ENCODE assay signal across 8 cellular contexts in genomic region chr7:43648725-43649406, GRCh38.
DNase-seq lines count a peak whose midpoint lies in the region; ATAC-seq and TF ChIP-seq lines count a peak whose summit lies in the region.

No MANE protein-coding gene starts in this region.

- intact Hi-C loops in activated B cell treated with CpG ODN at 0.5 μM for 24 hours (cut with micrococcal nuclease) (loop anchor here (1.0 to 5.0 kb wide), 8 partner anchors 20 to 1767 kb away; partner anchors contain the start of gene STK17A), natural killer cell (cut with micrococcal nuclease) (loop anchor here (1.0 to 5.0 kb wide), 4 partner anchors 24 to 63 kb away; no protein-coding TSS in a partner anchor)

- CTCF ChIA-PET in activated B cell treated with CpG ODN at 0.5 μM for 24 hours (lab: Charles Lee): interaction anchor here (1.0 to 7.3 kb wide), 5 partner anchors 24 to 66 kb away, joined by 3 to 80 read pairs (median 5); partner anchors contain the start of gene STK17A

- peak overlapping the region; percentile 74 for H3K27ac ChIP-seq in duodenal mucosa (ENCODE audit: low read depth, low read length)

- H3K27me3 ChIP-seq in duodenal mucosa (ENCODE audit: control insufficient read depth in 1 of 2, insufficient read depth in 2 of 2, low read length in 2 of 2): no peaks in the 10 kb centered on the region

- ATAC-seq in GM19452 (IDR thresholded peaks at IDR 0.05; ENCODE audit: unreplicated experiment) (peak; percentile 57), HG03520 (IDR thresholded peaks at IDR 0.05; ENCODE audit: unreplicated experiment) (peak; percentile 41), activated B cell treated with CpG ODN at 0.5 μM for 24 hours (ENCODE audit: low read depth) (peak; percentile 31), natural killer cell (peak; percentile 41 to 75 (median 73))

- no peak overlapping the region for H3K9ac ChIP-seq in duodenal mucosa (ENCODE audit: low read depth in 1 of 2, low read length in 2 of 2)

- peaks cover 52 to 58% of the 10 kb centered on the region in 2 donors for H3K4me1 ChIP-seq in duodenal mucosa (ENCODE audit: control insufficient read depth in 1 of 2, insufficient read depth in 2 of 2, low read length in 2 of 2)

- DNase-seq in COLO829 (ENCODE audit: low spot score) (peak; percentile 61), activated B cell treated with CpG ODN at 0.5 μM for 24 hours (peak; percentile 30), natural killer cell (peak; percentile 56), NCI-H146 (lab: John Stamatoyannopoulos, UW) (no peak), erythroblast (lab: John Stamatoyannopoulos, UW) (no peak)

- no peak for TF ChIP-seq POLR2A in erythroblast (IDR thresholded peaks at IDR 0.05; ENCODE audit: low read length)

- no peak for TF ChIP-seq CTCF in activated B cell treated with CpG ODN at 0.5 μM for 24 hours (IDR thresholded peaks at IDR 0.05)
- no peak for TF ChIP-seq CTCF in natural killer cell (IDR thresholded peaks at IDR 0.05)

- peaks cover 36% of the 10 kb centered on the region for H3K36me3 Mint-ChIP-seq in activated B cell treated with CpG ODN at 0.5 μM for 24 hours (ENCODE audit: low read depth)
- no peaks in the 10 kb centered on the region for H3K36me3 Mint-ChIP-seq in natural killer cell

- H3K4me3 ChIP-seq in duodenal mucosa (ENCODE audit: low read depth in 1 of 2, low read length in 2 of 2): peak overlapping the region; percentile 12 to 34

- H3K27me3 Mint-ChIP-seq in activated B cell treated with CpG ODN at 0.5 μM for 24 hours: no peaks in the 10 kb centered on the region
- no peaks in the 10 kb centered on the region for H3K27me3 Mint-ChIP-seq in natural killer cell (ENCODE audit: low read depth in 2 of 2)

- no peaks in the 10 kb centered on the region for H3K9me3 ChIP-seq in duodenal mucosa (ENCODE audit: control insufficient read depth in 1 of 2, low read length in 2 of 2)

- H3K9me3 Mint-ChIP-seq in activated B cell treated with CpG ODN at 0.5 μM for 24 hours (peaks cover 2% of the 10 kb centered on the region), natural killer cell (no peaks in the 10 kb centered on the region)

- H3K4me1 Mint-ChIP-seq in activated B cell treated with CpG ODN at 0.5 μM for 24 hours (peaks cover 97% of the 10 kb centered on the region), natural killer cell (peaks cover 87 to 93% of the 10 kb centered on the region in 2 donors)

- H3K27ac Mint-ChIP-seq in activated B cell treated with CpG ODN at 0.5 μM for 24 hours (peak overlapping the region; percentile 90), natural killer cell (peak overlapping the region; percentile 90 to 99)

- peak overlapping the region; percentile 72 for H3K4me3 Mint-ChIP-seq in activated B cell treated with CpG ODN at 0.5 μM for 24 hours
- H3K4me3 Mint-ChIP-seq in natural killer cell: peak overlapping the region; percentile 80

- H3K36me3 ChIP-seq in duodenal mucosa (ENCODE audit: control insufficient read depth in 1 of 2, insufficient read depth in 2 of 2, low read length in 2 of 2): peaks cover 5 to 17% of the 10 kb centered on the region in 2 donors

- POLR2A ChIA-PET in activated B cell treated with CpG ODN at 0.5 μM for 24 hours (lab: Charles Lee): interaction anchor here (0.6 to 9.7 kb wide), 29 partner anchors 10 to 1767 kb away, joined by 3 to 342 read pairs (median 6); partner anchors contain the start of genes BLVRA, COA1 and STK17A

Comparison
In these comparisons a context has a peak if more than half of its experiments do, and no peak if none do; other contexts are left out.
1. DNase-seq: peak in COLO829 (single experiment), activated B cell treated with CpG ODN at 0.5 μM for 24 hours (single experiment) and natural killer cell (single experiment); none in NCI-H146 (single experiment) and erythroblast (0 of 2).
2. Peak in every context shown above with its lines, with median percentiles within 50 percentile points of each other: ATAC-seq.